9 cellular contexts compared by ENCODE assay signal in the genomic region with DNA sequence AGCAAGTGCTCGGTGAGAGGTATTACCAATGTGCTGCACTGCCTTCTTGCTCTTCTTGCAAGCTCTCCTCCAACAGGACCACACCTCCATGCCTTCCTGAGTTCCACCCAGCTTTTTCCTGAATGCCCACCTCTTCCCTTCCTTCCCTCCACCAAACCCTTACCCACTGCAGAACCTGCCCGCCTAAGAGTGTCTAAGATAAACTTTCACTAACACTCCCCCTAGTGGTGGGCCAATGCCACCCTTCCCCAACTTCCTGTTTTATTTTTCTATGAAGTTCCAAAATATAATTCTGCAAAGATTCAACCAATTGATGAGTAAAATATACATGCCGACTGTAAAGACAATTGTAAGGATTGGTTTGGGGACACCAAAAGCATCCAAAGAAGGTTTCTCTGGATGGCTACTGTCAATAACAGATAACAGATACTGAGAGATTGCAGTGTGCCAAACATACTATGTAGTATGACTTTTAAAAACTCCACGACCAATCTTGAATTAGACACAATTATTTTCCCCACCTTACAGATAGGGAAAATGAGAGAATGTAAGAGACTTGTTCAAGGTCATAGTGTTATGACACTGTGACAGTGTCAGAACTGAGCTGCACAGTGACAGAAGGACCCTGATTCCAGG. TPM values are rescaled to one million over a fixed set of nuclear protein-coding genes. Genes with fewer than 3 reads are reported as not detected.
DNase-seq lines count a peak whose midpoint lies in the region; ATAC-seq and TF ChIP-seq lines count a peak whose summit lies in the region.
"Had no signal": no experiment of that assay in that cellular context is flagged by ENCODE, and none has a peak within 500 bp of the region (broad histone marks: within the 10 kb centered on the region; RNA-seq: fewer than 3 reads in every experiment).

No MANE protein-coding gene starts in this region.

- H3K4me1 ChIP-seq in OCI-LY7 (ENCODE audit: insufficient read depth, low read length, poor library complexity, severe bottlenecking) = no peaks in the 10 kb centered on the region
- H3K4me1 ChIP-seq: BLaER1 had no signal

- intact Hi-C loops in OCI-LY7 (cut with micrococcal nuclease; ENCODE audit: unreplicated experiment) = loop anchor here (1.0 to 10.0 kb wide), 2 partner anchors 275 to 904 kb away; no protein-coding TSS in a partner anchor

- no TSS peak for BruUV-seq in OCI-LY7 (replicated peaks; lab: Mats Ljungman, UMichigan)

- CTCF ChIA-PET in OCI-LY7 (lab: Charles Lee; ENCODE audit: unreplicated experiment) = no interaction called here

- no peaks in the 10 kb centered on the region for H3K36me3 ChIP-seq in OCI-LY7 (ENCODE audit: insufficient read depth, low read length)
- H3K36me3 ChIP-seq: BLaER1 had no signal

- H3K9me2 ChIP-seq in OCI-LY7 (ENCODE audit: insufficient read depth, low read length) = no peaks in the 10 kb centered on the region

- H3K9me3 ChIP-seq in OCI-LY7 (ENCODE audit: low read length) = no peaks in the 10 kb centered on the region
- H3K9me3 ChIP-seq: BLaER1 had no signal

- H2AFZ ChIP-seq in OCI-LY7 (ENCODE audit: low read length) = no peak overlapping the region

- no peaks in the 10 kb centered on the region for H4K20me1 ChIP-seq in OCI-LY7 (ENCODE audit: insufficient read depth, low read length)
- H4K20me1 ChIP-seq: BLaER1 had no signal

- TF ChIP-seq CTCF in OCI-LY7 (conservative IDR thresholded peaks at IDR 0.05; ENCODE audit: low read length) (peak; percentile 94), fibroblast of the aortic adventitia (IDR thresholded peaks at IDR 0.05; ENCODE audit: insufficient read depth, low read length) (peak; percentile 86)

- no peak overlapping the region for H3K4me2 ChIP-seq in OCI-LY7 (ENCODE audit: low read length)
- H3K4me2 ChIP-seq: BLaER1 had no signal

- POLR2A ChIA-PET in OCI-LY7 (lab: Charles Lee) = no interaction called here

- no peaks in the 10 kb centered on the region for H3K79me2 ChIP-seq in OCI-LY7 (ENCODE audit: insufficient read depth, low read depth, low read length)

- H3K27ac ChIP-seq in OCI-LY7 (ENCODE audit: low read depth, low read length, poor library complexity, severe bottlenecking) = no peak overlapping the region
- H3K27ac ChIP-seq: BLaER1 had no signal

- no peak overlapping the region for H3K4me3 ChIP-seq in OCI-LY7 (ENCODE audit: low read depth, low read length, poor library complexity, severe bottlenecking)
- no peak overlapping the region for H3K4me3 ChIP-seq in fibroblast of the aortic adventitia (ENCODE audit: low read depth, low read length)
- H3K4me3 ChIP-seq: BLaER1 had no signal

- ATAC-seq in HG03066 (IDR thresholded peaks at IDR 0.05; ENCODE audit: low read depth, unreplicated experiment) = peak; percentile 80

- DNase-seq in DMS153 treated with DMSO at 0.1 percent for 48 hours (lab: John Stamatoyannopoulos, UW; ENCODE audit: unreplicated experiment) = peak; percentile 9
- DNase-seq in DMS153 (lab: John Stamatoyannopoulos, UW) = no peak
- DNase-seq in OCI-LY7 (ENCODE audit: low spot score) = peak; percentile 54
- peak; percentile 30 for DNase-seq in activated T-cell treated with anti-CD3 and anti-CD28 coated beads for 48 hours (ENCODE audit: low read depth)
- peak; percentile 67 for DNase-seq in fibroblast of the aortic adventitia (ENCODE audit: low read depth)
- peak; percentile 29 for DNase-seq in pons (ENCODE audit: low spot score)
- no peak for DNase-seq in middle frontal gyrus (ENCODE audit: extremely low spot score, low spot score)

RNA-seq across cellular contexts. Expression of gene BMAL1, which starts 38.6 kb away (rescaled TPM):
- total RNA-seq in OCI-LY7 (2014; rRNA removed; shearing (Covaris generic)) = not detected in 2 replicates
- total RNA-seq in OCI-LY7 (2022) (not detected in 2 replicates), fibroblast of the aortic adventitia (ENCODE audit: low replicate concordance) (5.5 and 6.1 TPM in 2 replicates)

Comparison
In these comparisons a context has a peak if more than half of its experiments do, and no peak if none do; other contexts are left out.
1. DNase-seq: peak in DMS153 treated with DMSO at 0.1 percent for 48 hours (single experiment), OCI-LY7 (single experiment), activated T-cell treated with anti-CD3 and anti-CD28 coated beads for 48 hours (single experiment), fibroblast of the aortic adventitia (single experiment) and pons (single experiment); none in DMS153 (single experiment) and middle frontal gyrus (single experiment).